Comparison of ENCODE assay signal across 20 cellular contexts in genomic region chr1:119822406-119822805, GRCh38. TPM values are rescaled to one million over a fixed set of nuclear protein-coding genes. Genes with fewer than 3 reads are reported as not detected.
"Had no signal": no experiment of that assay in that cellular context is flagged by ENCODE, and none has a peak within 500 bp of the region (broad histone marks: within the 10 kb centered on the region; RNA-seq: fewer than 3 reads in every experiment).

No MANE protein-coding gene starts in this region.

- H3K9ac ChIP-seq: SK-N-SH had no signal

- H3K9me3 ChIP-seq: SK-N-SH had no signal

- H3K4me2 ChIP-seq: SK-N-SH had no signal

- DNase-seq: KBM-7, MV-4-11, NCI-H1048, NCI-H1105, NCI-H1436, NCI-H187, NCI-H2029, NCI-H2081 treated with DMSO at 0.1 percent for 48 hours, NCI-H2171 treated with DMSO at 0.1 percent for 48 hours, NCI-H345, NCI-H446 treated with DMSO at 0.1 percent for 48 hours, NCI-H510A treated with DMSO at 0.1 percent for 48 hours, NCI-H526, Right ventricle myocardium superior, RPMI8226, SIG-M5, SK-N-SH had no signal

RNA-seq across cellular contexts. Expression of gene REG4, which starts 11.1 kb away (rescaled TPM):
- total RNA-seq: LHCN-M2, MCF 10A, Right ventricle myocardium superior, SK-MEL-5 had no signal
- polyA plus RNA-seq: SK-N-SH had no signal

RNA-seq across cellular contexts. Expression of gene HMGCS2, which starts 53.7 kb away (rescaled TPM):
- total RNA-seq: LHCN-M2, MCF 10A, SK-MEL-5 had no signal
- polyA plus RNA-seq: SK-N-SH had no signal
